In the genomic region with DNA sequence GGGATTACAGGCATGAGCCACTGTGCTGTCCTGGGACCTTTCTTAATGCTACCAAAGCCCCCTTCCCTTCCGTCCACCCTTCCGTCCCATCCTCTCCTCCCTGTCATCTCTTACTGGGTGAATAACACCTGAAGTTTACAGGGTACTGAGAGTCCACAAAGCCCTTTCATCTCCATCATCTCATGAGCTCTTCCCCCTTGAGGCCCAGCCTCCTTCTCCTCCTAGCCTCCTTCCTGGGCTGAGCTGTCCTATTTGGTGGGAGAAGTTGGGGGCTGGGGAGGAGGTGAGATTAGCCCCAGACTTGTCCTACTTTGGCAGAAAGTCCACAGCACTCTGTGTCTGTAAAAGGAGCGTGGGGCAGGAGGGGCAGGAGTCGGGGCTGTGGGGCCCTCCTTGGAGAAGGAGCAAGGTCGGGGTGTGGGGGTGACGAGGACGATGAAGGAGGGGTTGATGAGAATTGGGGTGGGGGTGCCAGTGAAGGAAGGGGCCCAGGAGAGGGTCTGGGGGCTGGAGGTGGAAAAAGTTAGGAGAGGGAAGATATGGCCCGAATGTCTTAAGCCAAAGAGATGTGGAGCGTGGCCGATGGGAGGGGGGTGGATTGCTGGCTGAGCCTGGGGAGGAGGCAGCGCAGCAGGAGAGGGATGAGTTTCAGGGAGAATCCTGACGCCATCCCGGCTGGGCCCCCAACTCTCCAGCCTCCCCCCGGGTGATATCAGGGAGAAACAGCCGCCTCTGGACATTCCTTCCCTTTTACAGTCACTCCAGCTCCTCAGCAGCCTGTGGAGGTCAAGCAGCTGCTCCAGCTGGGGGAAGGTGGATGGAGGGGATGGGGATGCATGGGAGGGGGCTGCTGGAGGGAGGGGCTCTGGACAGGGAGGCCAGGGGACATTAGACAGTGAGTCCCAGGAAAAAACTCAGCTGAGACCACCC, we compare ENCODE assay signal across 31 cellular contexts. TPM values are rescaled to one million over a fixed set of nuclear protein-coding genes. Genes with fewer than 3 reads are reported as not detected.
A peak's percentile ranks its signal among the peaks of the same experiment; 100 is the strongest.
DNase-seq lines count a peak whose midpoint lies in the region; ATAC-seq and TF ChIP-seq lines count a peak whose summit lies in the region.
"Had no signal": no experiment of that assay in that cellular context is flagged by ENCODE, and none has a peak within 500 bp of the region (broad histone marks: within the 10 kb centered on the region; RNA-seq: fewer than 3 reads in every experiment).

No MANE protein-coding gene starts in this region.

- no peaks in the 10 kb centered on the region for H3K9me3 Mint-ChIP-seq in stimulated activated naive CD8-positive, alpha-beta T cell treated with anti-CD3 and anti-CD28 coated beads, Interleukin-15, amount 100 ng/mL, for 72 hours
- H3K9me3 Mint-ChIP-seq in mesothelial cell of epicardium: no peaks in the 10 kb centered on the region
- no peaks in the 10 kb centered on the region for H3K9me3 Mint-ChIP-seq in CD4-positive, alpha-beta T cell
- H3K9me3 Mint-ChIP-seq: activated T-helper 2 cell treated with anti-CD3 and anti-CD28 coated beads, Interferon-gamma antibody, Interleukin-2, Interleukin-4, amounts not matched to agents 10 μg/mL and 5 μg/mL and 100 μg/mL, durations not matched to agents 14 hours and 24 hours and 36 hours had no signal

- no peaks in the 10 kb centered on the region for H3K79me2 ChIP-seq in Karpas-422 (ENCODE audit: low read length)

- no peaks in the 10 kb centered on the region for H3K27me3 ChIP-seq in sigmoid colon
- H3K27me3 ChIP-seq in CD4-positive, alpha-beta T cell (ENCODE audit: control insufficient read depth, insufficient read depth, low read length): peaks cover 5% of the 10 kb centered on the region
- H3K27me3 ChIP-seq in Karpas-422 (ENCODE audit: low read length): no peaks in the 10 kb centered on the region

- TF ChIP-seq CTCF in mesothelial cell of epicardium (IDR thresholded peaks at IDR 0.05; ENCODE audit: unreplicated experiment) (no peak), sigmoid colon (IDR thresholded peaks at IDR 0.05) (no peak)
- no peak for TF ChIP-seq CTCF in CD4-positive, alpha-beta T cell (IDR thresholded peaks at IDR 0.05)

- peaks cover 0 to 71% (median 59%) of the 10 kb centered on the region in 4 donors for H3K4me1 ChIP-seq in sigmoid colon
- no peaks in the 10 kb centered on the region for H3K4me1 ChIP-seq in Karpas-422 (ENCODE audit: low read length)
- H3K4me1 ChIP-seq: foreskin keratinocyte had no signal

- TF ChIP-seq POLR2A in sigmoid colon (IDR thresholded peaks at IDR 0.05): peak in 1 of 2 donors; percentile 46

- H4K20me1 ChIP-seq in Karpas-422 (ENCODE audit: insufficient read depth, low read depth, low read length): no peaks in the 10 kb centered on the region

- peaks cover 0 to 2% (median 0%) of the 10 kb centered on the region in 4 donors for H3K9me3 ChIP-seq in sigmoid colon
- H3K9me3 ChIP-seq in CD4-positive, alpha-beta T cell (ENCODE audit: control insufficient read depth, low read length): peaks cover 6% of the 10 kb centered on the region
- H3K9me3 ChIP-seq in Karpas-422 (ENCODE audit: low read length): no peaks in the 10 kb centered on the region

- no peaks in the 10 kb centered on the region for H3K9me2 ChIP-seq in Karpas-422 (replicated peaks; ENCODE audit: insufficient read depth, low read length)

- H3K27me3 Mint-ChIP-seq in stimulated activated naive CD8-positive, alpha-beta T cell treated with anti-CD3 and anti-CD28 coated beads, Interleukin-15, amount 100 ng/mL, for 72 hours: peaks cover 33% of the 10 kb centered on the region
- H3K27me3 Mint-ChIP-seq in mesothelial cell of epicardium (ENCODE audit: low read depth): peaks cover 4% of the 10 kb centered on the region
- H3K27me3 Mint-ChIP-seq in CD4-positive, alpha-beta T cell: peaks cover 37% of the 10 kb centered on the region

- CTCF ChIA-PET in CD4-positive, alpha-beta T cell (lab: Charles Lee): no interaction called here

- peak overlapping the region in 1 of 4 donors; percentile 16 for H3K4me3 ChIP-seq in sigmoid colon
- no peak overlapping the region for H3K4me3 ChIP-seq in Karpas-422 (ENCODE audit: low read length)

- peak; percentile 14 for ATAC-seq in stimulated activated naive CD8-positive, alpha-beta T cell treated with anti-CD3 and anti-CD28 coated beads, Interleukin-15, amount 100 ng/mL, for 72 hours
- no peak for ATAC-seq in stimulated activated naive CD8-positive, alpha-beta T cell treated with anti-CD3 and anti-CD28 coated beads, Interleukin-15, Interleukin-2, amounts not matched to agents 100 U/mL and 50 U/mL, for 24 hours
- no peak for ATAC-seq in CD4-positive, alpha-beta T cell (ENCODE audit: poor library complexity)
- ATAC-seq: foreskin keratinocyte had no signal

- no peak overlapping the region for H3K27ac Mint-ChIP-seq in stimulated activated naive CD8-positive, alpha-beta T cell treated with anti-CD3 and anti-CD28 coated beads, Interleukin-15, amount 100 ng/mL, for 72 hours
- peak overlapping the region; percentile 81 for H3K27ac Mint-ChIP-seq in mesothelial cell of epicardium
- no peak overlapping the region for H3K27ac Mint-ChIP-seq in CD4-positive, alpha-beta T cell
- H3K27ac Mint-ChIP-seq: activated naive CD8-positive, alpha-beta T cell; activated T-helper 2 cell treated with anti-CD3 and anti-CD28 coated beads, Interferon-gamma antibody, Interleukin-2, Interleukin-4, amounts not matched to agents 10 μg/mL and 5 μg/mL and 100 μg/mL, durations not matched to agents 14 hours and 24 hours and 36 hours had no signal

- no peaks in the 10 kb centered on the region for H3K4me1 Mint-ChIP-seq in stimulated activated naive CD8-positive, alpha-beta T cell treated with anti-CD3 and anti-CD28 coated beads, Interleukin-15, amount 100 ng/mL, for 72 hours
- peaks cover 28% of the 10 kb centered on the region for H3K4me1 Mint-ChIP-seq in mesothelial cell of epicardium
- H3K4me1 Mint-ChIP-seq in CD4-positive, alpha-beta T cell (ENCODE audit: low read depth): no peaks in the 10 kb centered on the region

- no peak overlapping the region for H3K4me3 Mint-ChIP-seq in stimulated activated naive CD8-positive, alpha-beta T cell treated with anti-CD3 and anti-CD28 coated beads, Interleukin-15, amount 100 ng/mL, for 72 hours
- no peak overlapping the region for H3K4me3 Mint-ChIP-seq in mesothelial cell of epicardium
- no peak overlapping the region for H3K4me3 Mint-ChIP-seq in CD4-positive, alpha-beta T cell
- H3K4me3 Mint-ChIP-seq: activated naive CD8-positive, alpha-beta T cell had no signal

- H3K36me3 ChIP-seq in sigmoid colon (no peaks in the 10 kb centered on the region), Karpas-422 (ENCODE audit: insufficient read depth, low read length) (no peaks in the 10 kb centered on the region)

- intact Hi-C loops in sigmoid colon (cut with DNase I): loop anchor here (5.0 kb wide), 1 partner anchor 44 kb away; no protein-coding TSS in a partner anchor
- intact Hi-C loops in CD4-positive, alpha-beta T cell (cut with DNase I, micrococcal nuclease): loop anchor here in 1 of 2 experiments (10.0 kb wide), 1 partner anchor 236 kb away; no protein-coding TSS in a partner anchor

- no peak overlapping the region for H2AFZ ChIP-seq in Karpas-422 (ENCODE audit: low read length)

- 76 to 81% methylated on average over 15 of the region's 15 CpGs for WGBS in sigmoid colon, 2 donors

- no peak for DNase-seq in stimulated activated naive CD8-positive, alpha-beta T cell treated with anti-CD3 and anti-CD28 coated beads, Interleukin-15, amount 100 ng/mL, for 72 hours
- no peak for DNase-seq in stimulated activated naive CD8-positive, alpha-beta T cell treated with anti-CD3 and anti-CD28 coated beads, Interleukin-15, Interleukin-2, amounts not matched to agents 100 U/mL and 50 U/mL, for 24 hours
- no peak for DNase-seq in mesothelial cell of epicardium (ENCODE audit: low spot score in 2 of 2, unreplicated experiment in 2 of 2)
- DNase-seq in sigmoid colon: peak; percentile 92
- no peak for DNase-seq in activated CD8-positive, alpha-beta memory T cell treated with anti-CD3 and anti-CD28 coated beads for 24 hours
- DNase-seq in CD4-positive, alpha-beta T cell: no peak
- DNase-seq in HK-2 (ENCODE audit: unreplicated experiment): no peak
- no peak for DNase-seq in Karpas-422
- DNase-seq: activated CD4-positive, alpha-beta T cell treated with anti-CD3 and anti-CD28 coated beads, Interleukin-2, amount 50 U/mL, for 48 hours; activated CD8-positive, alpha-beta memory T cell treated with anti-CD3 and anti-CD28 coated beads, Interleukin-2, amount 50 U/mL, for 48 hours; cerebellar nuclear complex; COR-L47; DMS79; foreskin keratinocyte; GOT3; hypothalamus; KG1; NCI-H146; NCI-H2171; NCI-H524; nucleus accumbens; retina; SIG-M5; stimulated activated CD4-positive, alpha-beta T cell treated with anti-CD3 and anti-CD28 coated beads, Interleukin-12 subunit alpha, Interleukin-12 subunit beta, amount 100 ng/mL, for 4 hours; stimulated activated CD4-positive, alpha-beta T cell treated with anti-CD3 and anti-CD28 coated beads, Interleukin-4, amount 100 ng/mL, for 4 hours; stimulated activated naive CD4-positive, alpha-beta T cell treated with Interleukin-2 at 50 U/mL for 16 hours; trophoblast cell had no signal

- peak overlapping the region; percentile 88 to 99 (median 96) for H3K27ac ChIP-seq in sigmoid colon
- no peak overlapping the region for H3K27ac ChIP-seq in CD4-positive, alpha-beta T cell (ENCODE audit: low read depth, low read length)
- no peak overlapping the region for H3K27ac ChIP-seq in Karpas-422 (ENCODE audit: low read length)
- H3K27ac ChIP-seq: epithelial cell of prostate, foreskin keratinocyte had no signal

- TF ChIP-seq EP300 in sigmoid colon (IDR thresholded peaks at IDR 0.05): peak in 3 of 4 donors; percentile 50 to 91 (median 71)

- POLR2A ChIA-PET in CD4-positive, alpha-beta T cell (lab: Charles Lee): no interaction called here

- H3K9ac ChIP-seq in Karpas-422 (ENCODE audit: low read length): no peak overlapping the region

- peaks cover 2% of the 10 kb centered on the region for H3K36me3 Mint-ChIP-seq in mesothelial cell of epicardium
- no peaks in the 10 kb centered on the region for H3K36me3 Mint-ChIP-seq in CD4-positive, alpha-beta T cell (ENCODE audit: low read depth)

- no peak overlapping the region for H3K4me2 ChIP-seq in Karpas-422 (ENCODE audit: low read depth, low read length, poor library complexity, severe bottlenecking)

RNA-seq across cellular contexts. Expression of gene DES, which starts 9.8 kb away (rescaled TPM):
- 33.0 to 38.5 TPM (median 37.0 TPM) in 3 replicates for total RNA-seq in mesothelial cell of epicardium
- over 10,000 TPM in 3 of 4 donors, 1,000 to 10,000 TPM in 1; 7,366 to 30,562 (median 13,340) TPM for total RNA-seq in sigmoid colon
- polyA plus RNA-seq in sigmoid colon: 100 to 1,000 TPM in 2 of 3 donors, 10 to 100 TPM in 1; 35.1 to 264 (median 162) TPM
- total RNA-seq in CD4-positive, alpha-beta T cell: not detected
- not detected in 2 replicates for total RNA-seq in Karpas-422 (2014; rRNA removed; shearing (Covaris generic); ENCODE audit: low replicate concordance)
- total RNA-seq: A673; activated T-helper 2 cell treated with anti-CD3 and anti-CD28 coated beads, Interferon-gamma antibody, Interleukin-2, Interleukin-4, amounts not matched to agents 10 μg/mL and 5 μg/mL and 100 μg/mL, durations not matched to agents 14 hours and 24 hours and 36 hours; foreskin keratinocyte had no signal

RNA-seq across cellular contexts. Expression of gene DNPEP, which starts 20.7 kb away (rescaled TPM):
- total RNA-seq in mesothelial cell of epicardium: 73.2 to 85.1 TPM (median 77.1 TPM) in 3 replicates
- total RNA-seq in sigmoid colon: 10 to 100 TPM; 43.2 to 62.8 (median 53.1) TPM
- polyA plus RNA-seq in sigmoid colon: 100 to 1,000 TPM; 108 to 137 (median 132) TPM
- total RNA-seq in CD4-positive, alpha-beta T cell: 10 to 100 TPM; 99.0 to 99.9 TPM
- 74.6 and 77.9 TPM in 2 replicates for total RNA-seq in Karpas-422 (2014; rRNA removed; shearing (Covaris generic); ENCODE audit: low replicate concordance)

RNA-seq across cellular contexts. Expression of gene SPEG, which starts 26.3 kb away (rescaled TPM):
- total RNA-seq in mesothelial cell of epicardium (95.4 to 97.7 TPM (median 97.7 TPM) in 3 replicates), sigmoid colon (100 to 1,000 TPM; 123 to 321 (median 194) TPM)
- 10 to 100 TPM in 2 of 3 donors, 1 to 10 TPM in 1; 6.0 to 25.4 (median 13.4) TPM for polyA plus RNA-seq in sigmoid colon
- total RNA-seq in CD4-positive, alpha-beta T cell: 10 to 100 TPM; 15.3 to 17.7 TPM
- not detected in 2 replicates for total RNA-seq in Karpas-422 (2014; rRNA removed; shearing (Covaris generic); ENCODE audit: low replicate concordance)
- total RNA-seq: activated T-helper 2 cell treated with anti-CD3 and anti-CD28 coated beads, Interferon-gamma antibody, Interleukin-2, Interleukin-4, amounts not matched to agents 10 μg/mL and 5 μg/mL and 100 μg/mL, durations not matched to agents 14 hours and 24 hours and 36 hours had no signal

Comparison
In these comparisons a context has a peak if more than half of its experiments do, and no peak if none do; other contexts are left out.
1. H3K27ac ChIP-seq: peak in sigmoid colon (4 of 4); none in CD4-positive, alpha-beta T cell (single experiment) and Karpas-422 (single experiment).
2. RNA of gene DES, which starts 9.8 kb away (total RNA-seq): 7,366 to 30,562 TPM in sigmoid colon; 33.0 to 38.5 TPM in mesothelial cell of epicardium, not detected in CD4-positive, alpha-beta T cell and not detected in Karpas-422; every median in the first group is over 100 times any median in the second.
3. RNA of gene SPEG, which starts 26.3 kb away (total RNA-seq): 123 to 321 TPM in sigmoid colon, 95.4 to 97.7 TPM in mesothelial cell of epicardium and 15.3 to 17.7 TPM in CD4-positive, alpha-beta T cell; not detected in Karpas-422; every median in the first group is over 10 times any median in the second.